In the genomic region with DNA sequence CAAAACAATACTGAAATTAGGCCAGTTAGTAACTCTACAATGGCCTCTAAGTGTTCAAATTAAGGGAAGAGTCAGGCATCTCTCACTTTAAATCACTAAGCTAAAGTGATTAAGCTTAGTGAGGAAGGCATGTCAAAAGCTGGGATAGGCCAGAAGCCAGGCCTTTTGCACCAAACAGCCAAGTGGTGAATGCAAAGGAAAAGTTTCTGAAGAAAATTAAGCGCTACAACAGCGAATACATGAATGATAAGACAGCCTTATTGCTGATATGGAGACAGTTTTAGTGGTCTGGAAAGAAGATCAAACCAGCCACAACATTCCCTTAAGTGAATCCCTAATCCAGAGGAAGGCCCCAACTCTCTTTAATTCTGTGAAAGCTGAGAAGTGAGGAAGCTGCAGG, we compare ENCODE assay signal across 1 cellular context.
TF ChIP-seq lines count a peak whose summit lies in the region.

No MANE protein-coding gene starts in this region.

TF ChIP-seq in GM23338, 12 proteins besides CTCF, POLR2A, EP300 and RAD21:
- TF ChIP-seq, protein P1, sequence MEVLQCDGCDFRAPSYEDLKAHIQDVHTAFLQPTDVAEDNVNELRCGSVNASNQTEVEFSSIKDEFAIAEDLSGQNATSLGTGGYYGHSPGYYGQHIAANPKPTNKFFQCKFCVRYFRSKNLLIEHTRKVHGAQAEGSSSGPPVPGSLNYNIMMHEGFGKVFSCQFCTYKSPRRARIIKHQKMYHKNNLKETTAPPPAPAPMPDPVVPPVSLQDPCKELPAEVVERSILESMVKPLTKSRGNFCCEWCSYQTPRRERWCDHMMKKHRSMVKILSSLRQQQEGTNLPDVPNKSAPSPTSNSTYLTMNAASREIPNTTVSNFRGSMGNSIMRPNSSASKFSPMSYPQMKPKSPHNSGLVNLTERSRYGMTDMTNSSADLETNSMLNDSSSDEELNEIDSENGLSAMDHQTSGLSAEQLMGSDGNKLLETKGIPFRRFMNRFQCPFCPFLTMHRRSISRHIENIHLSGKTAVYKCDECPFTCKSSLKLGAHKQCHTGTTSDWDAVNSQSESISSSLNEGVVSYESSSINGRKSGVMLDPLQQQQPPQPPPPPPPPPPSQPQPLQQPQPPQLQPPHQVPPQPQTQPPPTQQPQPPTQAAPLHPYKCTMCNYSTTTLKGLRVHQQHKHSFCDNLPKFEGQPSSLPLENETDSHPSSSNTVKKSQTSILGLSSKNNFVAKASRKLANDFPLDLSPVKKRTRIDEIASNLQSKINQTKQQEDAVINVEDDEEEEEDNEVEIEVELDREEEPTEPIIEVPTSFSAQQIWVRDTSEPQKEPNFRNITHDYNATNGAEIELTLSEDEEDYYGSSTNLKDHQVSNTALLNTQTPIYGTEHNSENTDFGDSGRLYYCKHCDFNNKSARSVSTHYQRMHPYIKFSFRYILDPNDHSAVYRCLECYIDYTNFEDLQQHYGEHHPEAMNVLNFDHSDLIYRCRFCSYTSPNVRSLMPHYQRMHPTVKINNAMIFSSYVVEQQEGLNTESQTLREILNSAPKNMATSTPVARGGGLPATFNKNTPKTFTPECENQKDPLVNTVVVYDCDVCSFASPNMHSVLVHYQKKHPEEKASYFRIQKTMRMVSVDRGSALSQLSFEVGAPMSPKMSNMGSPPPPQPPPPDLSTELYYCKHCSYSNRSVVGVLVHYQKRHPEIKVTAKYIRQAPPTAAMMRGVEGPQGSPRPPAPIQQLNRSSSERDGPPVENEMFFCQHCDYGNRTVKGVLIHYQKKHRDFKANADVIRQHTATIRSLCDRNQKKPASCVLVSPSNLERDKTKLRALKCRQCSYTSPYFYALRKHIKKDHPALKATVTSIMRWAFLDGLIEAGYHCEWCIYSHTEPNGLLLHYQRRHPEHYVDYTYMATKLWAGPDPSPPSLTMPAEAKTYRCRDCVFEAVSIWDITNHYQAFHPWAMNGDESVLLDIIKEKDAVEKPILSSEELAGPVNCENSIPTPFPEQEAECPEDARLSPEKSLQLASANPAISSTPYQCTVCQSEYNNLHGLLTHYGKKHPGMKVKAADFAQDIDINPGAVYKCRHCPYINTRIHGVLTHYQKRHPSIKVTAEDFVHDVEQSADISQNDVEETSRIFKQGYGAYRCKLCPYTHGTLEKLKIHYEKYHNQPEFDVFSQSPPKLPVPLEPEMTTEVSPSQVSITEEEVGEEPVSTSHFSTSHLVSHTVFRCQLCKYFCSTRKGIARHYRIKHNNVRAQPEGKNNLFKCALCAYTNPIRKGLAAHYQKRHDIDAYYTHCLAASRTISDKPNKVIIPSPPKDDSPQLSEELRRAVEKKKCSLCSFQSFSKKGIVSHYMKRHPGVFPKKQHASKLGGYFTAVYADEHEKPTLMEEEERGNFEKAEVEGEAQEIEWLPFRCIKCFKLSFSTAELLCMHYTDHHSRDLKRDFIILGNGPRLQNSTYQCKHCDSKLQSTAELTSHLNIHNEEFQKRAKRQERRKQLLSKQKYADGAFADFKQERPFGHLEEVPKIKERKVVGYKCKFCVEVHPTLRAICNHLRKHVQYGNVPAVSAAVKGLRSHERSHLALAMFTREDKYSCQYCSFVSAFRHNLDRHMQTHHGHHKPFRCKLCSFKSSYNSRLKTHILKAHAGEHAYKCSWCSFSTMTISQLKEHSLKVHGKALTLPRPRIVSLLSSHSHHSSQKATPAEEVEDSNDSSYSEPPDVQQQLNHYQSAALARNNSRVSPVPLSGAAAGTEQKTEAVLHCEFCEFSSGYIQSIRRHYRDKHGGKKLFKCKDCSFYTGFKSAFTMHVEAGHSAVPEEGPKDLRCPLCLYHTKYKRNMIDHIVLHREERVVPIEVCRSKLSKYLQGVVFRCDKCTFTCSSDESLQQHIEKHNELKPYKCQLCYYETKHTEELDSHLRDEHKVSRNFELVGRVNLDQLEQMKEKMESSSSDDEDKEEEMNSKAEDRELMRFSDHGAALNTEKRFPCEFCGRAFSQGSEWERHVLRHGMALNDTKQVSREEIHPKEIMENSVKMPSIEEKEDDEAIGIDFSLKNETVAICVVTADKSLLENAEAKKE (CRISPR knock-in tag; IDR thresholded peaks at IDR 0.05), result no peak
- TF ChIP-seq STAT1 (IDR thresholded peaks at IDR 0.05; ENCODE audit: unreplicated experiment) (no peak), NANOG (IDR thresholded peaks at IDR 0.05; ENCODE audit: borderline replicate concordance) (no peak), POLR2AphosphoS5 (IDR thresholded peaks at IDR 0.05; ENCODE audit: low read depth) (no peak), JUNB (IDR thresholded peaks at IDR 0.05; ENCODE audit: unreplicated experiment) (no peak)
- TF ChIP-seq, protein P2, sequence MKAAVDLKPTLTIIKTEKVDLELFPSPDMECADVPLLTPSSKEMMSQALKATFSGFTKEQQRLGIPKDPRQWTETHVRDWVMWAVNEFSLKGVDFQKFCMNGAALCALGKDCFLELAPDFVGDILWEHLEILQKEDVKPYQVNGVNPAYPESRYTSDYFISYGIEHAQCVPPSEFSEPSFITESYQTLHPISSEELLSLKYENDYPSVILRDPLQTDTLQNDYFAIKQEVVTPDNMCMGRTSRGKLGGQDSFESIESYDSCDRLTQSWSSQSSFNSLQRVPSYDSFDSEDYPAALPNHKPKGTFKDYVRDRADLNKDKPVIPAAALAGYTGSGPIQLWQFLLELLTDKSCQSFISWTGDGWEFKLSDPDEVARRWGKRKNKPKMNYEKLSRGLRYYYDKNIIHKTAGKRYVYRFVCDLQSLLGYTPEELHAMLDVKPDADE (IDR thresholded peaks at IDR 0.05), result no peak
- TF ChIP-seq, protein P3, sequence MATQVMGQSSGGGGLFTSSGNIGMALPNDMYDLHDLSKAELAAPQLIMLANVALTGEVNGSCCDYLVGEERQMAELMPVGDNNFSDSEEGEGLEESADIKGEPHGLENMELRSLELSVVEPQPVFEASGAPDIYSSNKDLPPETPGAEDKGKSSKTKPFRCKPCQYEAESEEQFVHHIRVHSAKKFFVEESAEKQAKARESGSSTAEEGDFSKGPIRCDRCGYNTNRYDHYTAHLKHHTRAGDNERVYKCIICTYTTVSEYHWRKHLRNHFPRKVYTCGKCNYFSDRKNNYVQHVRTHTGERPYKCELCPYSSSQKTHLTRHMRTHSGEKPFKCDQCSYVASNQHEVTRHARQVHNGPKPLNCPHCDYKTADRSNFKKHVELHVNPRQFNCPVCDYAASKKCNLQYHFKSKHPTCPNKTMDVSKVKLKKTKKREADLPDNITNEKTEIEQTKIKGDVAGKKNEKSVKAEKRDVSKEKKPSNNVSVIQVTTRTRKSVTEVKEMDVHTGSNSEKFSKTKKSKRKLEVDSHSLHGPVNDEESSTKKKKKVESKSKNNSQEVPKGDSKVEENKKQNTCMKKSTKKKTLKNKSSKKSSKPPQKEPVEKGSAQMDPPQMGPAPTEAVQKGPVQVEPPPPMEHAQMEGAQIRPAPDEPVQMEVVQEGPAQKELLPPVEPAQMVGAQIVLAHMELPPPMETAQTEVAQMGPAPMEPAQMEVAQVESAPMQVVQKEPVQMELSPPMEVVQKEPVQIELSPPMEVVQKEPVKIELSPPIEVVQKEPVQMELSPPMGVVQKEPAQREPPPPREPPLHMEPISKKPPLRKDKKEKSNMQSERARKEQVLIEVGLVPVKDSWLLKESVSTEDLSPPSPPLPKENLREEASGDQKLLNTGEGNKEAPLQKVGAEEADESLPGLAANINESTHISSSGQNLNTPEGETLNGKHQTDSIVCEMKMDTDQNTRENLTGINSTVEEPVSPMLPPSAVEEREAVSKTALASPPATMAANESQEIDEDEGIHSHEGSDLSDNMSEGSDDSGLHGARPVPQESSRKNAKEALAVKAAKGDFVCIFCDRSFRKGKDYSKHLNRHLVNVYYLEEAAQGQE (IDR thresholded peaks at IDR 0.05; ENCODE audit: unreplicated experiment), result no peak
